In genomic region chr17:18025596-18026407, GRCh38 we compare ENCODE assay signal across 8 cellular contexts. TPM values are rescaled to one million over a fixed set of nuclear protein-coding genes. Genes with fewer than 3 reads are reported as not detected.
A peak's percentile ranks its signal among the peaks of the same experiment; 100 is the strongest.
DNase-seq lines count a peak whose midpoint lies in the region; TF ChIP-seq lines count a peak whose summit lies in the region.

No MANE protein-coding gene starts in this region.

- H3K79me2 ChIP-seq in MM.1S (ENCODE audit: low read length) (peaks cover 7% of the 10 kb centered on the region; the same call in 1 of the 2 replicates), OCI-LY7 (ENCODE audit: insufficient read depth, low read depth, low read length) (no peaks in the 10 kb centered on the region)

- H3K4me1 ChIP-seq in MM.1S (ENCODE audit: low read length) (no peaks in the 10 kb centered on the region), OCI-LY7 (ENCODE audit: insufficient read depth, low read length, poor library complexity, severe bottlenecking) (no peaks in the 10 kb centered on the region)

- peak overlapping the region in 40 of 59 donors; percentile 0 to 81 (median 52) for H3K27ac ChIP-seq in dorsolateral prefrontal cortex
- H3K27ac ChIP-seq in MM.1S (ENCODE audit: low read length) = no peak overlapping the region
- H3K27ac ChIP-seq in OCI-LY7 (ENCODE audit: low read depth, low read length, poor library complexity, severe bottlenecking) = no peak overlapping the region

- H3K9me3 ChIP-seq in MM.1S (replicated peaks; ENCODE audit: insufficient read depth, low read length) = no peaks in the 10 kb centered on the region
- H3K9me3 ChIP-seq in OCI-LY7 (ENCODE audit: low read length) = no peaks in the 10 kb centered on the region

- no peak overlapping the region for H2AFZ ChIP-seq in MM.1S (ENCODE audit: low read length)
- H2AFZ ChIP-seq in OCI-LY7 (ENCODE audit: low read length) = no peak overlapping the region

- POLR2A ChIA-PET in OCI-LY7 (lab: Charles Lee) = no interaction called here

- intact Hi-C loops in dorsolateral prefrontal cortex (cut with DNase I) = loop anchor here in 1 of 2 donors (5.0 kb wide), 1 partner anchor 104 kb away; no protein-coding TSS in a partner anchor
- intact Hi-C loops in OCI-LY7 (cut with micrococcal nuclease; ENCODE audit: unreplicated experiment) = no loop called here

- no peak overlapping the region for H3K4me3 ChIP-seq in dorsolateral prefrontal cortex
- H3K4me3 ChIP-seq in MM.1S (ENCODE audit: low read length) = no peak overlapping the region
- H3K4me3 ChIP-seq in OCI-LY7 (ENCODE audit: low read depth, low read length, poor library complexity, severe bottlenecking) = no peak overlapping the region

- H3K9me2 ChIP-seq in MM.1S (replicated peaks; ENCODE audit: insufficient read depth, low read length) = no peaks in the 10 kb centered on the region
- H3K9me2 ChIP-seq in OCI-LY7 (ENCODE audit: insufficient read depth, low read length) = no peaks in the 10 kb centered on the region

- TF ChIP-seq CTCF in dorsolateral prefrontal cortex (IDR thresholded peaks at IDR 0.05 in 54 of 56, conservative IDR thresholded peaks at IDR 0.05 in 2 of 56; ENCODE audit: low read depth in 1 of 56, partially characterized antibody in 56 of 56) (no peak), MM.1S (IDR thresholded peaks at IDR 0.05; ENCODE audit: low read length) (no peak), OCI-LY7 (conservative IDR thresholded peaks at IDR 0.05; ENCODE audit: low read length) (no peak)

- peaks cover 20% of the 10 kb centered on the region for H3K4me1 Mint-ChIP-seq in stimulated activated naive CD8-positive, alpha-beta T cell treated with anti-CD3 and anti-CD28 coated beads, Interleukin-15, Interleukin-2, amounts not matched to agents 100 ng/mL and 50 ng/mL, for 24 hours (ENCODE audit: low read depth)

- H3K9me3 Mint-ChIP-seq in stimulated activated naive CD8-positive, alpha-beta T cell treated with anti-CD3 and anti-CD28 coated beads, Interleukin-15, Interleukin-2, amounts not matched to agents 100 ng/mL and 50 ng/mL, for 24 hours = no peaks in the 10 kb centered on the region

- no peaks in the 10 kb centered on the region for H3K27me3 Mint-ChIP-seq in stimulated activated naive CD8-positive, alpha-beta T cell treated with anti-CD3 and anti-CD28 coated beads, Interleukin-15, Interleukin-2, amounts not matched to agents 100 ng/mL and 50 ng/mL, for 24 hours

- CTCF ChIA-PET in OCI-LY7 (lab: Charles Lee; ENCODE audit: unreplicated experiment) = no interaction called here

- H4K20me1 ChIP-seq in MM.1S (ENCODE audit: insufficient read depth, low read length) (no peaks in the 10 kb centered on the region), OCI-LY7 (ENCODE audit: insufficient read depth, low read length) (no peaks in the 10 kb centered on the region)

- H3K36me3 ChIP-seq in MM.1S (replicated peaks; ENCODE audit: insufficient read depth, low read length) = no peaks in the 10 kb centered on the region
- peaks cover 46% of the 10 kb centered on the region for H3K36me3 ChIP-seq in OCI-LY7 (ENCODE audit: insufficient read depth, low read length)

- peak; percentile 37 for DNase-seq in activated naive CD4-positive, alpha-beta T cell treated with Interleukin-2 at 50 U/mL for 16 hours
- DNase-seq in activated naive CD4-positive, alpha-beta T cell (lab: John Stamatoyannopoulos, UW) = no peak
- DNase-seq in HS-5 (ENCODE audit: low read depth) = peak; percentile 49
- DNase-seq in dorsolateral prefrontal cortex = no peak
- no peak for DNase-seq in NCI-H345 (lab: John Stamatoyannopoulos, UW)
- no peak for DNase-seq in MM.1S
- DNase-seq in OCI-LY7 (ENCODE audit: low spot score) = no peak

- H3F3A ChIP-seq in MM.1S (ENCODE audit: insufficient read depth, low read length) = no peaks in the 10 kb centered on the region

- H3K4me2 ChIP-seq in MM.1S (ENCODE audit: low read depth, low read length) (no peak overlapping the region), OCI-LY7 (ENCODE audit: low read length) (no peak overlapping the region)

- H3K27me3 ChIP-seq in dorsolateral prefrontal cortex = no peaks in the 10 kb centered on the region
- H3K27me3 ChIP-seq in MM.1S (replicated peaks; ENCODE audit: insufficient read depth, low read length) = no peaks in the 10 kb centered on the region

- peak overlapping the region; percentile 53 for H3K27ac Mint-ChIP-seq in stimulated activated naive CD8-positive, alpha-beta T cell treated with anti-CD3 and anti-CD28 coated beads, Interleukin-15, Interleukin-2, amounts not matched to agents 100 ng/mL and 50 ng/mL, for 24 hours

- H3K4me3 Mint-ChIP-seq in stimulated activated naive CD8-positive, alpha-beta T cell treated with anti-CD3 and anti-CD28 coated beads, Interleukin-15, Interleukin-2, amounts not matched to agents 100 ng/mL and 50 ng/mL, for 24 hours = no peak overlapping the region

- H3K9ac ChIP-seq in MM.1S (ENCODE audit: low read length) = no peak overlapping the region

- peaks cover 14% of the 10 kb centered on the region for H3K36me3 Mint-ChIP-seq in stimulated activated naive CD8-positive, alpha-beta T cell treated with anti-CD3 and anti-CD28 coated beads, Interleukin-15, Interleukin-2, amounts not matched to agents 100 ng/mL and 50 ng/mL, for 24 hours (ENCODE audit: low read depth)

- no TSS peak for BruUV-seq in OCI-LY7 (replicated peaks; lab: Mats Ljungman, UMichigan)

RNA-seq across cellular contexts. Expression of gene ATPAF2, which starts 13.2 kb away (rescaled TPM):
- total RNA-seq in dorsolateral prefrontal cortex (10 to 100 TPM; 23.1 to 61.4 (median 36.3) TPM), OCI-LY7 (2022) (42.9 and 45.2 TPM in 2 replicates)
- 34.8 and 56.2 TPM in 2 replicates for total RNA-seq in OCI-LY7 (2014; rRNA removed; shearing (Covaris generic))

RNA-seq across cellular contexts. Expression of gene GID4, which starts 13.4 kb away (rescaled TPM):
- total RNA-seq in dorsolateral prefrontal cortex = 10 to 100 TPM; 10.2 to 20.5 (median 15.2) TPM
- total RNA-seq in OCI-LY7 (2014; rRNA removed; shearing (Covaris generic)) = 5.1 and 6.3 TPM in 2 replicates
- total RNA-seq in OCI-LY7 (2022) = 11.8 and 13.3 TPM in 2 replicates

RNA-seq across cellular contexts. Expression of gene DRC3, which starts 53.1 kb away (rescaled TPM):
- total RNA-seq in dorsolateral prefrontal cortex = 10 to 100 TPM in 3 of 120 experiments, 1 to 10 TPM in 117; 1.4 to 14.1 (median 5.3) TPM
- not detected in 2 replicates for total RNA-seq in OCI-LY7 (2014; rRNA removed; shearing (Covaris generic))
- 0.19 and 0.50 TPM in 2 replicates for total RNA-seq in OCI-LY7 (2022)

RNA-seq across cellular contexts. Expression of gene TOM1L2, which starts 53.6 kb away (rescaled TPM):
- total RNA-seq in dorsolateral prefrontal cortex (100 to 1,000 TPM; 162 to 252 (median 211) TPM), OCI-LY7 (2022) (14.3 and 16.4 TPM in 2 replicates)
- total RNA-seq in OCI-LY7 (2014; rRNA removed; shearing (Covaris generic)) = 4.9 and 5.4 TPM in 2 replicates

Comparison
In these comparisons a context has a peak if more than half of its experiments do, and no peak if none do; other contexts are left out.
1. DNase-seq: peak in activated naive CD4-positive, alpha-beta T cell treated with Interleukin-2 at 50 U/mL for 16 hours (single experiment) and HS-5 (single experiment); none in activated naive CD4-positive, alpha-beta T cell (0 of 4), dorsolateral prefrontal cortex (0 of 10), NCI-H345 (single experiment), MM.1S (single experiment) and OCI-LY7 (single experiment).
2. H3K27ac ChIP-seq: peak in dorsolateral prefrontal cortex (40 of 59); none in MM.1S (single experiment) and OCI-LY7 (single experiment).